Comparison of ENCODE assay signal across 15 cellular contexts in the genomic region with DNA sequence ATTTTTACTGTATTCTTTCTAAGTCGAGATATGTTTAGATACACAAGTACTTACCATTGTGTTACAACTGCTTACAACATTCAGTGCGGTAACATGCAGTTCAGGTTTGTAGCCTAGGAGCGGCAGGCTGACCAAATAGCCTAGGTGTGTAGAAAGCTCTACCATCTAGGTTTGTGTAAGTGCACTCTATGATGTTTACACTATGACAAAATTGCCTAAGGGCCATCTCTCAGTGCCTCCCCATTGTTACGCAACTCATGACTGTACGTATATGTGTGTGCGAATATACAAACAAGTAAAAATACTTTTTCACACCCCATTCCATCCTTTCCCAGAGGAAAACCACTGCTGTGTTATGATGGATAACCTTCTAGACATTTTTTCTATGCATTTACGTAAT. TPM values are rescaled to one million over a fixed set of nuclear protein-coding genes. Genes with fewer than 3 reads are reported as not detected.
DNase-seq lines count a peak whose midpoint lies in the region; ATAC-seq and TF ChIP-seq lines count a peak whose summit lies in the region.
"Had no signal": no experiment of that assay in that cellular context is flagged by ENCODE, and none has a peak within 500 bp of the region (broad histone marks: within the 10 kb centered on the region; RNA-seq: fewer than 3 reads in every experiment).

No MANE protein-coding gene starts in this region.

- no peak overlapping the region for H2BK120ac ChIP-seq in IMR-90 (ENCODE audit: low read depth, low read length)

- no peak overlapping the region for H2BK20ac ChIP-seq in IMR-90 (ENCODE audit: low read depth, low read length)

- no peak overlapping the region for H3K27ac Mint-ChIP-seq in Caco-2 (ENCODE audit: unreplicated experiment)
- H3K27ac Mint-ChIP-seq: endodermal cell; stimulated activated naive B cell treated with anti-CD40 and anti-IgM and Interleukin-4, amounts not matched to agents 10 μg/mL and 1 μg/mL and 100 μg/mL, for 72 hours had no signal

- no peaks in the 10 kb centered on the region for H3K9me3 Mint-ChIP-seq in Caco-2 (ENCODE audit: unreplicated experiment)
- H3K9me3 Mint-ChIP-seq: endodermal cell; stimulated activated naive B cell treated with anti-CD40 and anti-IgM and Interleukin-4, amounts not matched to agents 10 μg/mL and 1 μg/mL and 100 μg/mL, for 72 hours had no signal

- no peak overlapping the region for H3K18ac ChIP-seq in IMR-90 (ENCODE audit: low read depth, low read length)

- TF ChIP-seq CTCF in Caco-2 (IDR thresholded peaks at IDR 0.05; ENCODE audit: insufficient read depth in 1 of 2, low read depth in 1 of 2, low read length in 1 of 2, severe bottlenecking in 1 of 2, unreplicated experiment in 1 of 2) = peak in 1 of 2 experiments; percentile 17
- no peak for TF ChIP-seq CTCF in IMR-90 (conservative IDR thresholded peaks at IDR 0.05; ENCODE audit: low read depth, low read length)
- no peak for TF ChIP-seq CTCF in RWPE1 (conservative IDR thresholded peaks at IDR 0.05; ENCODE audit: low read depth)
- no peak for TF ChIP-seq CTCF in foreskin fibroblast (IDR thresholded peaks at IDR 0.05; ENCODE audit: low read depth, low read length)

- H2AK5ac ChIP-seq in IMR-90 (ENCODE audit: low read depth, low read length) = no peak overlapping the region

- no peaks in the 10 kb centered on the region; a peak in 1 of 4 replicates for H3K79me1 ChIP-seq in IMR-90 (ENCODE audit: low read depth in 1 of 2, low read length in 2 of 2)

- H3K14ac ChIP-seq in IMR-90 (replicated peaks; ENCODE audit: low read depth, low read length) = no peak overlapping the region

- no peak overlapping the region for H3K23ac ChIP-seq in IMR-90 (ENCODE audit: low read depth, low read length)

- no peak overlapping the region for H3K4me3 Mint-ChIP-seq in Caco-2 (ENCODE audit: unreplicated experiment)
- H3K4me3 Mint-ChIP-seq: endodermal cell; stimulated activated naive B cell treated with anti-CD40 and anti-IgM and Interleukin-4, amounts not matched to agents 10 μg/mL and 1 μg/mL and 100 μg/mL, for 72 hours had no signal

- no peak overlapping the region for H2BK15ac ChIP-seq in IMR-90 (ENCODE audit: low read depth, low read length)

- H3K4me1 ChIP-seq in Caco-2 (peaks cover 24% of the 10 kb centered on the region), IMR-90 (ENCODE audit: control insufficient read depth, insufficient read depth, low read length) (peaks cover 14% of the 10 kb centered on the region)

- H4K20me1 ChIP-seq in IMR-90 (ENCODE audit: insufficient read depth, low read length) = no peaks in the 10 kb centered on the region

- dilution Hi-C loops in IMR-90 (cut with HindIII; ENCODE audit: low sequenced_read_pairs, unreplicated experiment) = no loop called here

- no peaks in the 10 kb centered on the region for H3K36me3 ChIP-seq in Caco-2 (ENCODE audit: control insufficient read depth, insufficient read depth, low read length)
- no peaks in the 10 kb centered on the region for H3K36me3 ChIP-seq in IMR-90 (ENCODE audit: control insufficient read depth, insufficient read depth, low read length)
- H3K36me3 ChIP-seq: SJCRH30 had no signal

- H3K27ac ChIP-seq in IMR-90 (ENCODE audit: insufficient read depth, low read length) (no peak overlapping the region), RWPE1 (no peak overlapping the region)
- H3K27ac ChIP-seq: SJCRH30 had no signal

- TF ChIP-seq RAD21 in IMR-90 (IDR thresholded peaks at IDR 0.05; ENCODE audit: low read length) = no peak

- ATAC-seq in IMR-90 (ENCODE audit: low read depth) (no peak), GM18498 (IDR thresholded peaks at IDR 0.05; ENCODE audit: unreplicated experiment) (no peak)
- ATAC-seq: stimulated activated naive B cell treated with anti-CD40 and anti-IgM and Interleukin-4, amounts not matched to agents 10 μg/mL and 1 μg/mL and 100 μg/mL, for 72 hours had no signal

- no peak overlapping the region for H3K56ac ChIP-seq in IMR-90 (ENCODE audit: extremely low read depth, insufficient read depth, low read length)

- DNase-seq in Caco-2 = peak; percentile 70 to 74
- DNase-seq in IMR-90 = peak; percentile 72
- peak; percentile 86 for DNase-seq in RWPE1 (ENCODE audit: low spot score)
- DNase-seq in foreskin fibroblast = peak; percentile 49 to 86
- DNase-seq in NCI-H2107 (lab: John Stamatoyannopoulos, UW) = no peak
- DNase-seq in SKM-1 (lab: John Stamatoyannopoulos, UW; ENCODE audit: unreplicated experiment) = no peak
- DNase-seq in dermis blood vessel endothelial cell = no peak
- DNase-seq: activated CD4-positive, alpha-beta T cell treated with anti-CD3 and anti-CD28 coated beads for 1 hour; C1 segment of cervical spinal cord; endodermal cell; NCI-H2171 treated with DMSO at 0.1 percent for 48 hours; SJCRH30; stimulated activated CD4-positive, alpha-beta T cell treated with anti-CD3 and anti-CD28 coated beads, Interleukin-2, amount 100 ng/mL, for 24 hours; stimulated activated naive B cell treated with anti-CD40 and anti-IgM and Interleukin-4, amounts not matched to agents 10 μg/mL and 1 μg/mL and 100 μg/mL, for 72 hours had no signal

- no peaks in the 10 kb centered on the region for H3K27me3 Mint-ChIP-seq in Caco-2 (ENCODE audit: insufficient read depth, unreplicated experiment)
- H3K27me3 Mint-ChIP-seq: stimulated activated naive B cell treated with anti-CD40 and anti-IgM and Interleukin-4, amounts not matched to agents 10 μg/mL and 1 μg/mL and 100 μg/mL, for 72 hours had no signal

- H4K91ac ChIP-seq in IMR-90 (ENCODE audit: insufficient read depth, low read depth, low read length) = no peak overlapping the region

- no peaks in the 10 kb centered on the region for H3K27me3 ChIP-seq in Caco-2 (replicated peaks; ENCODE audit: control insufficient read depth, insufficient read depth, low read length)
- no peaks in the 10 kb centered on the region for H3K27me3 ChIP-seq in IMR-90 (ENCODE audit: control insufficient read depth, insufficient read depth, low read length)
- H3K27me3 ChIP-seq: SJCRH30 had no signal

- CTCF ChIA-PET in Caco-2 (lab: Charles Lee) = no interaction called here
- CTCF ChIA-PET in IMR-90 (lab: Yijun Ruan, JAX) = no interaction called here
- CTCF ChIA-PET in RWPE1 (lab: Yijun Ruan, JAX) = interaction anchor here (1.0 kb wide), 1 partner anchor 176 kb away, joined by 3 read pairs; no protein-coding TSS in a partner anchor

- no peak overlapping the region for H3K4ac ChIP-seq in IMR-90 (ENCODE audit: low read depth, low read length)

- peaks cover 5% of the 10 kb centered on the region for H3K9me1 ChIP-seq in IMR-90 (ENCODE audit: insufficient read depth, low read length)

- POLR2A ChIA-PET in Caco-2 (lab: Charles Lee) = no interaction called here
- POLR2A ChIA-PET in IMR-90 (lab: Charles Lee; ENCODE audit: unreplicated experiment) = no interaction called here
- POLR2A ChIA-PET in RWPE1 (lab: Yijun Ruan, JAX; ENCODE audit: low non-redundant PET) = no interaction called here

- intact Hi-C loops in Caco-2 (cut with micrococcal nuclease; ENCODE audit: unreplicated experiment) (no loop called here), IMR-90 (cut with micrococcal nuclease) (no loop called here)

- in situ Hi-C loops in IMR-90 (cut with MboI; ENCODE audit: low sequenced_read_pairs) = no loop called here

- no peak for TF ChIP-seq POLR2A in IMR-90 (IDR thresholded peaks at IDR 0.05; ENCODE audit: low read depth, low read length)

- H4K8ac ChIP-seq in IMR-90 (ENCODE audit: low read depth in 2 of 2, low read length in 2 of 2) = no peak overlapping the region

- no peak overlapping the region for H3K4me2 ChIP-seq in IMR-90 (ENCODE audit: low read depth, low read length)

- BruUV-seq in Caco-2 (replicated peaks; lab: Mats Ljungman, UMichigan) (no TSS peak), IMR-90 (replicated peaks; lab: Mats Ljungman, UMichigan) (no TSS peak)

- H3K4me3 ChIP-seq in Caco-2 (ENCODE audit: low read depth, low read length) = no peak overlapping the region
- no peak overlapping the region for H3K4me3 ChIP-seq in IMR-90 (ENCODE audit: insufficient read depth, low read depth, low read length)
- no peak overlapping the region for H3K4me3 ChIP-seq in foreskin fibroblast (ENCODE audit: low read depth in 1 of 2, low read length in 2 of 2)
- H3K4me3 ChIP-seq: SJCRH30 had no signal

- no peak overlapping the region for H2BK5ac ChIP-seq in IMR-90 (ENCODE audit: low read depth, low read length, poor library complexity, severe bottlenecking)

- no CpG with 5 or more reads among the region's 7 CpGs for WGBS in IMR-90 (ENCODE audit: extremely low coverage in 2 of 2, insufficient read length in 1 of 2), 2 experiments

- no peak overlapping the region for H3K9ac ChIP-seq in IMR-90 (ENCODE audit: low read depth, low read length)

- no peaks in the 10 kb centered on the region for H3K9me3 ChIP-seq in Caco-2
- no peaks in the 10 kb centered on the region for H3K9me3 ChIP-seq in IMR-90 (ENCODE audit: control insufficient read depth, insufficient read depth, low read length)
- H3K9me3 ChIP-seq: SJCRH30 had no signal

- H3K4me1 Mint-ChIP-seq in Caco-2 (ENCODE audit: low read depth, unreplicated experiment) = peaks cover 15% of the 10 kb centered on the region
- H3K4me1 Mint-ChIP-seq: endodermal cell had no signal

- H4K5ac ChIP-seq in IMR-90 (ENCODE audit: low read depth, low read length) = no peak overlapping the region

- H2AFZ ChIP-seq in IMR-90 (replicated peaks; ENCODE audit: low read length, poor library complexity) = no peak overlapping the region

- peaks cover 18% of the 10 kb centered on the region for H3K36me3 Mint-ChIP-seq in Caco-2 (ENCODE audit: insufficient read depth, unreplicated experiment)

- peak overlapping the region; percentile 32 for H2AK9ac ChIP-seq in IMR-90 (replicated peaks; ENCODE audit: low read depth, low read length, poor library complexity)

TF ChIP-seq in IMR-90, 13 proteins besides CTCF, POLR2A, EP300 and RAD21:
- TF ChIP-seq FOS (IDR thresholded peaks at IDR 0.05; ENCODE audit: low read depth, low read length) (no peak), MAZ (IDR thresholded peaks at IDR 0.05; ENCODE audit: borderline replicate concordance, low read depth, low read length) (no peak), RFX5 (IDR thresholded peaks at IDR 0.05; ENCODE audit: low read depth, low read length) (no peak), CEBPB (IDR thresholded peaks at IDR 0.05; ENCODE audit: low read depth, low read length) (peak; percentile 96), SMC3 (IDR thresholded peaks at IDR 0.05; ENCODE audit: low read depth, low read length) (no peak)

RNA-seq across cellular contexts. Expression of gene PXYLP1, which starts 44.3 kb away (rescaled TPM):
- total RNA-seq in Caco-2 (2022) = 22.8 and 24.6 TPM in 2 replicates
- total RNA-seq in IMR-90 (2012; rRNA removed) = 13.3 and 15.6 TPM in 2 replicates
- polyA plus RNA-seq in IMR-90 (2012; rRNA removed) = 11.2 and 11.7 TPM in 2 replicates
- polyA plus RNA-seq in IMR-90 (2012; cell fraction: cytosol; rRNA removed) = 5.3 and 6.3 TPM in 2 replicates
- 10.0 and 20.5 TPM in 2 replicates for polyA plus RNA-seq in IMR-90 (2012; cell fraction: nucleus; rRNA removed; ENCODE audit: low replicate concordance)
- 0.34 and 0.56 TPM in 2 replicates for total RNA-seq in dermis blood vessel endothelial cell

Comparison
In these comparisons a context has a peak if more than half of its experiments do, and no peak if none do; other contexts are left out.
1. DNase-seq: peak in Caco-2 (2 of 2), IMR-90 (single experiment), RWPE1 (single experiment) and foreskin fibroblast (2 of 2); none in NCI-H2107 (single experiment), SKM-1 (single experiment) and dermis blood vessel endothelial cell (single experiment).